In the genomic region with DNA sequence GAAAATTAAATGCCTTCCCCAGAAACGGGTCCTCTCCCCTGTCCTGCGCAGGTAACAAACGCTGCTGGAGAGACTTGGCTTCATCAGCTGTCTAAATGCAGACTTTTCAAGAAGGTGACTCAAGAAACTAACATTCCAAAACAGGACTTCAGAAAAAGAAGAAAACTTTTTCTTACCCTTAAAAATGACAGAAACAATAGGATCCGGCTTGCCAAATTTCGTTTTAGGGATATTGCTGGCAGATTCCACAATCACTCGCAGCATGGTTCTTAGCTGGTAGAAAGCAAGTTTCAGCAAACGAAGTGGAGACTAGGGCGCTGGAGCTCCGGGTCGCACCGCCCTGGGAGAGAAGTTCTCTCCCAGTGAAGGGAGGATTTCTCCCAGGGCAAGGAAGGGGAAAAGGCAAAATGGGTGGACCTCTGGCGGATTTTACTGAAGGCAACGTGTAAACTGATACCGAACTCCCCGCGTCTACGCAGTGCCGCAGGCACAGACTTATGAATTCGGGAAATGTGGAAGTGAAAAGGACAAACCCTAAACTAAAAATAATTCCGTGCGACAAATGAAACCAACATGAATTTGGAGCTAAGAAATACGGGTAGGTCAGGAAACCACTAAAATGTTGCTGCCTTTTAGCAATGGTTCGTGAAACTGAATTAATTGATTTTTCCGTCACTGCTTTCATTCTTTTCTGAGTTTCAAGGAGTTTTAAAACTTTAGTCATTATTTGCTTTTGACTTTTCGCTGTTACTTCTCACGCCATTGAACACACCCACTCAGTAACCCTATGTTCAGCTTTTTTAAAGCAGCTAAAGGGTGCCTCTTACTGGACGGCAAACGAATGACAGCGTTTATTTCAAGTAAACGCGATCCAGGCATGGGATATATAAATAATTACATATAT, we compare ENCODE assay signal across 8 cellular contexts. TPM values are rescaled to one million over a fixed set of nuclear protein-coding genes. Genes with fewer than 3 reads are reported as not detected.
DNase-seq lines count a peak whose midpoint lies in the region; ATAC-seq and TF ChIP-seq lines count a peak whose summit lies in the region.

MYOF (minus strand) TSS at position 404 of the 904 bp plus-strand sequence; CDS start at position 264, 140 bp downstream.

- WGBS in lung, 2 donors, result 1 to 3% methylated on average over 31 of the region's 31 CpGs

- no peaks in the 10 kb centered on the region for H3K36me3 ChIP-seq in endocrine pancreas (ENCODE audit: control insufficient read depth, insufficient read depth, low read length)
- H3K36me3 ChIP-seq in lung (ENCODE audit: control insufficient read depth in 2 of 2, insufficient read depth in 2 of 2, low read length in 2 of 2), result no peaks in the 10 kb centered on the region

- H3K9me3 ChIP-seq in endocrine pancreas (ENCODE audit: control insufficient read depth, low read length), result no peaks in the 10 kb centered on the region
- H3K9me3 ChIP-seq in lung (ENCODE audit: control insufficient read depth in 2 of 2, insufficient read depth in 1 of 2, low read length in 1 of 2), result no peaks in the 10 kb centered on the region

- H3K27ac ChIP-seq in lung (ENCODE audit: low read depth in 1 of 2, low read length in 1 of 2), result peak within 1 kb of the TSS; percentile 38 to 85

- TF ChIP-seq CTCF in AG04449 (IDR thresholded peaks at IDR 0.05; ENCODE audit: insufficient read depth, low read length, missing control alignments) (peak; percentile 57), lung (IDR thresholded peaks at IDR 0.05; ENCODE audit: control extremely low read depth, extremely low read depth) (peak; percentile 49)

- H3K4me1 ChIP-seq in endocrine pancreas (ENCODE audit: control insufficient read depth, insufficient read depth, low read length) (no peaks in the 10 kb centered on the region), lung (ENCODE audit: control insufficient read depth in 2 of 2, insufficient read depth in 2 of 2, low read length in 2 of 2) (peaks cover 0 to 2% of the 10 kb centered on the region in 2 donors)

- peak within 1 kb of the TSS; percentile 62 for H3K4me3 ChIP-seq in AG04449 (ENCODE audit: low read depth, low read length)
- H3K4me3 ChIP-seq in endocrine pancreas (ENCODE audit: control insufficient read depth, insufficient read depth, low read length), result peak within 1 kb of the TSS; percentile 96
- H3K4me3 ChIP-seq in lung, result peak within 1 kb of the TSS; percentile 43

- H3K27me3 ChIP-seq in endocrine pancreas (ENCODE audit: control insufficient read depth, insufficient read depth, low read length), result no peaks in the 10 kb centered on the region
- H3K27me3 ChIP-seq in lung (ENCODE audit: control insufficient read depth, insufficient read depth), result no peaks in the 10 kb centered on the region

- peak within 1 kb of the TSS; percentile 45 for H3K9ac ChIP-seq in endocrine pancreas (ENCODE audit: control insufficient read depth, insufficient read depth, low read length)

- ATAC-seq in GM18499 (IDR thresholded peaks at IDR 0.05; ENCODE audit: insufficient read depth, unreplicated experiment) (peak; percentile 62), HG03066 (IDR thresholded peaks at IDR 0.05; ENCODE audit: low read depth, unreplicated experiment) (peak; percentile 74), lung (ENCODE audit: insufficient read depth, low FRiP score) (peak; percentile 84)

- DNase-seq in AG04449 (ENCODE audit: low read depth, low spot score), result peak; percentile 83
- peak; percentile 30 for DNase-seq in NCI-H2227 treated with DMSO at 0.1 percent for 48 hours (lab: John Stamatoyannopoulos, UW)
- DNase-seq in activated CD4-positive, alpha-beta T cell treated with anti-CD3 and anti-CD28 coated beads, Interleukin-2, amount 50 U/mL, for 48 hours, result peak; percentile 44 to 66
- peak; percentile 69 for DNase-seq in lung (ENCODE audit: low spot score)
- peak; percentile 61 for DNase-seq in stimulated activated CD8-positive, alpha-beta memory T cell treated with anti-CD3 and anti-CD28 coated beads, Interleukin-4, amount 100 ng/mL, for 48 hours

- CTCF ChIA-PET in AG04449 (lab: Yijun Ruan, JAX), result interaction anchor here (0.7 to 23.6 kb wide), 46 partner anchors 9 to 442 kb away, joined by 3 to 434 read pairs (median 6); no protein-coding TSS in a partner anchor

- POLR2A ChIA-PET in AG04449 (lab: Yijun Ruan, JAX), result interaction anchor here (0.6 to 6.4 kb wide), 20 partner anchors 12 to 154 kb away, joined by 3 to 46 read pairs (median 4); partner anchors contain the start of gene CEP55

RNA-seq across cellular contexts. Expression of gene MYOF, which starts in this region (rescaled TPM):
- total RNA-seq in lung, result 100 to 1,000 TPM; 111 to 194 TPM
- 10 to 100 TPM; 23.4 to 53.2 TPM for polyA plus RNA-seq in lung

Comparison
In these comparisons a context has a peak if more than half of its experiments do, and no peak if none do; other contexts are left out.
1. Peak in every context shown above with its lines: DNase-seq, ATAC-seq, H3K4me3 ChIP-seq and H3K27ac ChIP-seq.
2. DNase-seq: peak in every context shown above with its lines; median percentile 83 in AG04449; 69 in lung; 61 in stimulated activated CD8-positive, alpha-beta memory T cell treated with anti-CD3 and anti-CD28 coated beads, Interleukin-4, amount 100 ng/mL, for 48 hours; 55 in activated CD4-positive, alpha-beta T cell treated with anti-CD3 and anti-CD28 coated beads, Interleukin-2, amount 50 U/mL, for 48 hours; 30 in NCI-H2227 treated with DMSO at 0.1 percent for 48 hours.
3. H3K4me3 ChIP-seq: peak in every context shown above with its lines; median percentile 96 in endocrine pancreas; 62 in AG04449; 43 in lung.